9 cellular contexts compared by ENCODE assay signal in genomic region chr13:74246398-74246975, GRCh38.
A peak's percentile ranks its signal among the peaks of the same experiment; 100 is the strongest.
DNase-seq lines count a peak whose midpoint lies in the region; ATAC-seq and TF ChIP-seq lines count a peak whose summit lies in the region.
"Had no signal": no experiment of that assay in that cellular context is flagged by ENCODE, and none has a peak within 500 bp of the region (broad histone marks: within the 10 kb centered on the region; RNA-seq: fewer than 3 reads in every experiment).

No MANE protein-coding gene starts in this region.

- H3K36me3 Mint-ChIP-seq in activated T-cell treated with anti-CD3 and anti-CD28 coated beads, Interleukin-2, amount 50 U/mL, for 24 hours (ENCODE audit: low read depth), result peaks cover 12% of the 10 kb centered on the region

- no peaks in the 10 kb centered on the region for H3K27me3 ChIP-seq in prostate gland (replicated peaks; ENCODE audit: insufficient read depth)

- peaks cover 18% of the 10 kb centered on the region for H3K9me3 Mint-ChIP-seq in activated T-cell treated with anti-CD3 and anti-CD28 coated beads, Interleukin-2, amount 50 U/mL, for 24 hours

- TF ChIP-seq POLR2A in prostate gland (IDR thresholded peaks at IDR 0.05), result no peak

- peaks cover 92% of the 10 kb centered on the region for H3K4me1 Mint-ChIP-seq in activated T-cell treated with anti-CD3 and anti-CD28 coated beads, Interleukin-2, amount 50 U/mL, for 24 hours (ENCODE audit: low read depth)

- H3K4me3 Mint-ChIP-seq in activated T-cell treated with anti-CD3 and anti-CD28 coated beads, Interleukin-2, amount 50 U/mL, for 24 hours, result peak overlapping the region; percentile 58

- TF ChIP-seq CTCF in prostate gland (IDR thresholded peaks at IDR 0.05), result no peak

- H3K9me3 ChIP-seq in prostate gland, result no peaks in the 10 kb centered on the region

- peak overlapping the region; percentile 16 for H3K27ac Mint-ChIP-seq in activated T-cell treated with anti-CD3 and anti-CD28 coated beads, Interleukin-2, amount 50 U/mL, for 24 hours

- H3K27me3 Mint-ChIP-seq in activated T-cell treated with anti-CD3 and anti-CD28 coated beads, Interleukin-2, amount 50 U/mL, for 24 hours, result no peaks in the 10 kb centered on the region

- H3K36me3 ChIP-seq in prostate gland, result no peaks in the 10 kb centered on the region

- no peaks in the 10 kb centered on the region for H3K4me1 ChIP-seq in prostate gland (replicated peaks)

- WGBS in prostate gland, result 52% methylated on average over 9 of the region's 9 CpGs

- H3K27ac ChIP-seq in prostate gland, result no peak overlapping the region

- ATAC-seq in GM21786 (IDR thresholded peaks at IDR 0.05; ENCODE audit: unreplicated experiment) (no peak), HG02678 (IDR thresholded peaks at IDR 0.05; ENCODE audit: unreplicated experiment) (no peak)

- DNase-seq in NCI-H1694 (lab: John Stamatoyannopoulos, UW) (peak; percentile 44), fibroblast of the conjunctiva (ENCODE audit: low read depth) (peak; percentile 17), epidermal melanocyte (ENCODE audit: insufficient read length, low spot score) (no peak), prostate gland (ENCODE audit: low spot score) (no peak)
- DNase-seq in activated T-cell treated with anti-CD3 and anti-CD28 coated beads, Interleukin-2, amount 50 U/mL, for 24 hours, result peak; percentile 49
- peak; percentile 17 to 40 for DNase-seq in stimulated activated CD4-positive, alpha-beta T cell treated with anti-CD3 and anti-CD28 coated beads, Interleukin-2, amount 100 ng/mL, for 24 hours
- DNase-seq: activated gamma-delta T cell treated with Interleukin-2 at 50 U/mL for 16 hours had no signal

- no peak overlapping the region for H3K4me3 ChIP-seq in prostate gland

- intact Hi-C loops in prostate gland (cut with DNase I), result no loop called here

Comparison
In these comparisons a context has a peak if more than half of its experiments do, and no peak if none do; other contexts are left out.
1. DNase-seq: peak in NCI-H1694 (single experiment), activated T-cell treated with anti-CD3 and anti-CD28 coated beads, Interleukin-2, amount 50 U/mL, for 24 hours (single experiment), fibroblast of the conjunctiva (single experiment) and stimulated activated CD4-positive, alpha-beta T cell treated with anti-CD3 and anti-CD28 coated beads, Interleukin-2, amount 100 ng/mL, for 24 hours (2 of 2); none in epidermal melanocyte (single experiment) and prostate gland (single experiment).